ENCODE assay signal across 8 cellular contexts in genomic region chr10:80699602-80700039, GRCh38.
A peak's percentile ranks its signal among the peaks of the same experiment; 100 is the strongest.
DNase-seq lines count a peak whose midpoint lies in the region; ATAC-seq lines count a peak whose summit lies in the region.

No MANE protein-coding gene starts in this region.

- ATAC-seq in GM18868 (IDR thresholded peaks at IDR 0.05; ENCODE audit: unreplicated experiment) (peak; percentile 76), HG03066 (IDR thresholded peaks at IDR 0.05; ENCODE audit: low read depth, unreplicated experiment) (peak; percentile 89)
- ATAC-seq in central memory CD8-positive, alpha-beta T cell (replicated peaks; ENCODE audit: extremely low read depth, poor library complexity, severe bottlenecking), result peak; percentile 28

- H3K9me3 Mint-ChIP-seq in central memory CD8-positive, alpha-beta T cell, result no peaks in the 10 kb centered on the region

- no peaks in the 10 kb centered on the region for H3K36me3 Mint-ChIP-seq in central memory CD8-positive, alpha-beta T cell (ENCODE audit: insufficient read depth)

- no peak overlapping the region for H3K4me3 Mint-ChIP-seq in central memory CD8-positive, alpha-beta T cell

- peaks cover 6% of the 10 kb centered on the region for H3K4me1 Mint-ChIP-seq in central memory CD8-positive, alpha-beta T cell

- peaks cover 52% of the 10 kb centered on the region for H3K27me3 Mint-ChIP-seq in central memory CD8-positive, alpha-beta T cell

- DNase-seq in AG08395 (ENCODE audit: low spot score) (peak; percentile 69), NCI-H2171 (lab: John Stamatoyannopoulos, UW) (peak; percentile 32), left kidney (ENCODE audit: low read depth, low spot score) (peak; percentile 91)
- peak; percentile 39 for DNase-seq in activated CD4-positive, CD25-positive, alpha-beta regulatory T cell treated with anti-CD3 and anti-CD28 coated beads, Interleukin-2, amount 50 U/mL, for 16 hours (ENCODE audit: low read depth, low spot score)
- DNase-seq in central memory CD8-positive, alpha-beta T cell (ENCODE audit: low spot score in 2 of 2), result peak; percentile 31 to 43
- peak; percentile 46 to 69 for DNase-seq in stimulated activated CD4-positive, alpha-beta T cell treated with anti-CD3 and anti-CD28 coated beads, Interleukin-4, amount 100 ng/mL, for 4 hours

- no peak overlapping the region for H3K27ac Mint-ChIP-seq in central memory CD8-positive, alpha-beta T cell (ENCODE audit: low read depth)

Comparison
In these comparisons a context has a peak if more than half of its experiments do, and no peak if none do; other contexts are left out.
1. Peak in every context shown above with its lines: DNase-seq and ATAC-seq.
2. DNase-seq: peak in every context shown above with its lines; median percentile 91 in left kidney; 69 in AG08395; 58 in stimulated activated CD4-positive, alpha-beta T cell treated with anti-CD3 and anti-CD28 coated beads, Interleukin-4, amount 100 ng/mL, for 4 hours; 39 in activated CD4-positive, CD25-positive, alpha-beta regulatory T cell treated with anti-CD3 and anti-CD28 coated beads, Interleukin-2, amount 50 U/mL, for 16 hours; 37 in central memory CD8-positive, alpha-beta T cell; 32 in NCI-H2171.
3. ATAC-seq: peak in every context shown above with its lines; median percentile 89 in HG03066; 76 in GM18868; 28 in central memory CD8-positive, alpha-beta T cell.